27 cellular contexts compared by ENCODE assay signal in the genomic region with DNA sequence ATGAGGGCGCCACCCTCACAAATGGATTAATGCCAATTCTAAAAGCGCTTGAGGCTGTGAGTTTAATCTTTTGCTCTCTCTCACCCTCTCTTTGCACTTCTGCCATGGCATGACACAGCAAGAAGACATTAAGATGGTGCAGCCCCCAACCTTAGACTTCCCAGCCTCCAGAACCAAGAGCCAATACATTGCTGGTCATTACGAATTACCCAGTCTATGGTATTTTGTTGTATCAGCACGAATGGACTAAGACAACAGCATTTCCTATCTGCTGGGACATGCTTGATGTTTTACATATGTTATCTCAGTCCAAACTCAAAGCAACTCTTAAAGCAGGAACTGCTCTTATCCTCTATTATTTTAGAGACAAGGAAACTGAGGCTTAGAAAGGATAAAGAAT.
"Had no signal": no experiment of that assay in that cellular context is flagged by ENCODE, and none has a peak within 500 bp of the region (broad histone marks: within the 10 kb centered on the region; RNA-seq: fewer than 3 reads in every experiment).

No MANE protein-coding gene starts in this region.

- DNase-seq: activated CD4-positive, alpha-beta T cell treated with anti-CD3 and anti-CD28 coated beads for 36 hours; activated CD4-positive, alpha-beta T cell treated with anti-CD3 and anti-CD28 coated beads, Interleukin-2, amount 10 ng/mL, durations not matched to agents 7 days and 5 days; activated CD4-positive, alpha-beta T cell treated with anti-CD3 and anti-CD28 coated beads, Interleukin-2, amount 50 U/mL, for 48 hours; activated CD8-positive, alpha-beta T cell treated with anti-CD3 and anti-CD28 coated beads, Interleukin-2, amount 10 ng/mL, durations not matched to agents 7 days and 5 days; activated gamma-delta T cell treated with Interleukin-2 at 50 U/mL for 16 hours; activated naive CD4-positive, alpha-beta T cell treated with anti-CD3 and anti-CD28 coated beads for 36 hours; activated T-cell treated with anti-CD3 and anti-CD28 coated beads, Interleukin-2, amount 50 U/mL, for 24 hours; adrenal gland; central memory CD4-positive, alpha-beta T cell; MG63; NCI-H1048; NCI-H1105 treated with DMSO at 0.1 percent for 48 hours; NCI-H1436; NCI-H1694; NCI-H1930; NCI-H2081 treated with DMSO at 0.1 percent for 48 hours; NCI-H345; NCI-H524 treated with DMSO at 0.1 percent for 48 hours; RPMI8226; SIG-M5; T-cell; T-helper 2 cell; T1000 had no signal

- H3K4me3 ChIP-seq: adrenal gland, MG63 had no signal

- H3K27ac ChIP-seq: adrenal gland, KMS-11 had no signal

- H3K4me1 Mint-ChIP-seq: activated CD4-positive, alpha-beta T cell treated with anti-CD3 and anti-CD28 coated beads for 36 hours; activated CD4-positive, alpha-beta T cell treated with anti-CD3 and anti-CD28 coated beads, Interleukin-2, amount 10 ng/mL, durations not matched to agents 7 days and 5 days; T-cell; WTC11 had no signal

- H3K36me3 Mint-ChIP-seq: WTC11 had no signal

- H3K27me3 Mint-ChIP-seq: activated CD4-positive, alpha-beta T cell treated with anti-CD3 and anti-CD28 coated beads for 36 hours; activated CD4-positive, alpha-beta T cell treated with anti-CD3 and anti-CD28 coated beads, Interleukin-2, amount 10 ng/mL, durations not matched to agents 7 days and 5 days; activated T-cell treated with anti-CD3 and anti-CD28 coated beads, Interleukin-2, amount 50 U/mL, for 24 hours; brain; T-cell had no signal

- H3K4me2 ChIP-seq: KMS-11 had no signal

- H3K9me3 Mint-ChIP-seq: activated CD4-positive, alpha-beta T cell treated with anti-CD3 and anti-CD28 coated beads, Interleukin-2, amount 10 ng/mL, durations not matched to agents 7 days and 5 days; activated naive CD4-positive, alpha-beta T cell treated with anti-CD3 and anti-CD28 coated beads for 36 hours; activated naive CD4-positive, alpha-beta T cell treated with anti-CD3 and anti-CD28 coated beads, Interleukin-2, amount 50 U/mL, for 72 hours; activated T-cell treated with anti-CD3 and anti-CD28 coated beads, Interleukin-2, amount 50 U/mL, for 24 hours; brain; T-cell; WTC11 had no signal

- H3K27me3 ChIP-seq: adrenal gland, MG63 had no signal

- H3K9me3 ChIP-seq: adrenal gland, MG63 had no signal

- H3K4me3 Mint-ChIP-seq: activated CD4-positive, alpha-beta T cell treated with anti-CD3 and anti-CD28 coated beads for 36 hours; activated CD4-positive, alpha-beta T cell treated with anti-CD3 and anti-CD28 coated beads, Interleukin-2, amount 10 ng/mL, durations not matched to agents 7 days and 5 days; activated CD8-positive, alpha-beta T cell treated with anti-CD3 and anti-CD28 coated beads, Interleukin-2, amount 10 ng/mL, durations not matched to agents 7 days and 5 days; activated naive CD4-positive, alpha-beta T cell treated with anti-CD3 and anti-CD28 coated beads for 36 hours; activated T-cell treated with anti-CD3 and anti-CD28 coated beads, Interleukin-2, amount 50 U/mL, for 24 hours; brain; T-cell; WTC11 had no signal

- H3K36me3 ChIP-seq: adrenal gland, MG63 had no signal

- H3K9ac ChIP-seq: KMS-11 had no signal

- H3K27ac Mint-ChIP-seq: activated CD4-positive, alpha-beta T cell treated with anti-CD3 and anti-CD28 coated beads for 36 hours; activated CD4-positive, alpha-beta T cell treated with anti-CD3 and anti-CD28 coated beads, Interleukin-2, amount 10 ng/mL, durations not matched to agents 7 days and 5 days; activated CD8-positive, alpha-beta T cell treated with anti-CD3 and anti-CD28 coated beads, Interleukin-2, amount 10 ng/mL, durations not matched to agents 7 days and 5 days; activated naive CD4-positive, alpha-beta T cell treated with anti-CD3 and anti-CD28 coated beads for 36 hours; activated naive CD4-positive, alpha-beta T cell treated with anti-CD3 and anti-CD28 coated beads, Interleukin-2, amount 50 U/mL, for 72 hours; activated T-cell treated with anti-CD3 and anti-CD28 coated beads, Interleukin-2, amount 50 U/mL, for 24 hours; brain; T-cell; WTC11 had no signal

- H3K4me1 ChIP-seq: adrenal gland had no signal
